Comparison of ENCODE assay signal across 2 cellular contexts in the genomic region with DNA sequence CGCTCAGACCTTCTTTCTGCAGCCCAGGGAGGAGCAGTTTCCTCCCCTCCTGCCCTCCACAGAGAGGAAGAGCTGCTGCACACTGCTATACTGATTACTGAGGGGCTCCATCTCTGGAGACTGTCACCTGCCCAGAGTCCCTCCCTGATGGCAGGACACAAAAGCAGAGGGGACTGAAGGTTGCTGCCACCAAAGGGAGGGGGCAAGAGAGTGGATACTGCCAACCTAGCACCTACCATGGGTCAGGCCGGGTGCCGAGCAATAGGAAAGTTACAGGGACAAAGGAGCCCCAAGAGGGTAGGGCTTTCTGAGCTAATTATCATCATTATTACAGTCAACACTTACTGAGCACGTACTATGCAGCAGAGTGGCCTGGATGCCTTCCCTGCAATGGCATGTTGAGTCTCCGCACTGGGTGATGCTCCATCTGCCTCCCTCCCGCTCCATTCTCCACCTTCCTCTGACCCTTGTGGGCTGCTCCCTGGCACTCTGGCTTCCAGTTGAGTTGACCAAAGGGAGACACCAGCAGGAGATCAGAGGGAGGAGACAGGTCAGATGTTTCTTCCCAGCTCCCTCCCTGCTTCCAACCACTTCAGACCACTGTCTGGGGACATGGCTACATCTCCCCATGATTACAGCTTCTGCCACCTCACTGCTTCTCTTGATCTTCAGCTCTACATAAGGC.
TF ChIP-seq lines count a peak whose summit lies in the region.

No MANE protein-coding gene starts in this region.

TF ChIP-seq in HCT116, 20 proteins besides CTCF, POLR2A, EP300 and RAD21:
- no peak for TF ChIP-seq YY1 (IDR thresholded peaks at IDR 0.05; ENCODE audit: extremely low read depth, insufficient replicate concordance, low read depth, low read length)
- no peak for TF ChIP-seq ELF1 (IDR thresholded peaks at IDR 0.05; ENCODE audit: borderline replicate concordance, low read depth)

TF ChIP-seq in GM12891, 5 proteins besides CTCF, POLR2A, EP300 and RAD21:
- TF ChIP-seq POLR2AphosphoS5 (IDR thresholded peaks at IDR 0.05; ENCODE audit: low read depth, low read length) (no peak), POU2F2 (IDR thresholded peaks at IDR 0.05; ENCODE audit: low read depth, low read length) (no peak), PAX5 (IDR thresholded peaks at IDR 0.05; ENCODE audit: insufficient read depth, low read length, severe bottlenecking) (no peak), SPI1 (IDR thresholded peaks at IDR 0.05; ENCODE audit: low read depth, low read length) (no peak), TAF1 (IDR thresholded peaks at IDR 0.05; ENCODE audit: low read depth, low read length) (no peak)
